Comparison of ENCODE assay signal across 13 cellular contexts in genomic region chr18:74264303-74265020, GRCh38. TPM values are rescaled to one million over a fixed set of nuclear protein-coding genes. Genes with fewer than 3 reads are reported as not detected.
DNase-seq lines count a peak whose midpoint lies in the region; ATAC-seq and TF ChIP-seq lines count a peak whose summit lies in the region.
"Had no signal": no experiment of that assay in that cellular context is flagged by ENCODE, and none has a peak within 500 bp of the region (broad histone marks: within the 10 kb centered on the region; RNA-seq: fewer than 3 reads in every experiment).

No MANE protein-coding gene starts in this region.

- peaks cover 6 to 38% (median 36%) of the 10 kb centered on the region in 4 donors for H3K36me3 ChIP-seq in liver (ENCODE audit: control insufficient read depth in 4 of 4, insufficient read depth in 3 of 4, low read depth in 1 of 4, low read length in 3 of 4)
- peaks cover 19% of the 10 kb centered on the region for H3K36me3 ChIP-seq in effector memory CD4-positive, alpha-beta T cell (ENCODE audit: control insufficient read depth, insufficient read depth, low read length)

- no peak for TF ChIP-seq CTCF in liver (IDR thresholded peaks at IDR 0.05; ENCODE audit: low read depth, low read length, missing input control)

- peaks cover under 1% of the 10 kb centered on the region for H3K4me1 Mint-ChIP-seq in activated T-cell treated with anti-CD3 and anti-CD28 coated beads, Interleukin-2, amount 50 U/mL, for 4 hours (ENCODE audit: low read depth)

- H3K4me3 Mint-ChIP-seq in activated T-cell treated with anti-CD3 and anti-CD28 coated beads, Interleukin-2, amount 50 U/mL, for 4 hours, result no peak overlapping the region

- H3K9me3 ChIP-seq in liver (ENCODE audit: control insufficient read depth in 4 of 4, low read length in 3 of 4), result no peaks in the 10 kb centered on the region
- no peaks in the 10 kb centered on the region for H3K9me3 ChIP-seq in effector memory CD4-positive, alpha-beta T cell (ENCODE audit: control insufficient read depth, low read length)

- H3K27me3 ChIP-seq in liver (ENCODE audit: control insufficient read depth in 4 of 4, insufficient read depth in 4 of 4, low read length in 3 of 4), result no peaks in the 10 kb centered on the region
- no peaks in the 10 kb centered on the region for H3K27me3 ChIP-seq in effector memory CD4-positive, alpha-beta T cell (replicated peaks; ENCODE audit: control insufficient read depth, insufficient read depth, low read length, poor library complexity, severe bottlenecking)

- WGBS in liver, result 71% methylated on average over 10 of the region's 10 CpGs

- H3K27ac ChIP-seq in liver (ENCODE audit: low read depth in 1 of 2, low read length in 2 of 2), result peak overlapping the region; percentile 34 to 69
- no peak overlapping the region for H3K27ac ChIP-seq in effector memory CD4-positive, alpha-beta T cell (ENCODE audit: insufficient read depth, low read length, poor library complexity, severe bottlenecking)
- H3K27ac ChIP-seq: 22Rv1 had no signal

- peaks cover 10 to 71% (median 46%) of the 10 kb centered on the region in 4 donors for H3K4me1 ChIP-seq in liver (ENCODE audit: control insufficient read depth in 4 of 4, insufficient read depth in 4 of 4, low read length in 3 of 4)
- no peaks in the 10 kb centered on the region for H3K4me1 ChIP-seq in effector memory CD4-positive, alpha-beta T cell (ENCODE audit: control insufficient read depth, insufficient read depth, low read length, poor library complexity, severe bottlenecking)

- no peaks in the 10 kb centered on the region for H3K9me3 Mint-ChIP-seq in activated T-cell treated with anti-CD3 and anti-CD28 coated beads, Interleukin-2, amount 50 U/mL, for 4 hours

- no peak overlapping the region for H3K4me3 ChIP-seq in liver (ENCODE audit: low read depth in 1 of 3, low read length in 3 of 3)
- H3K4me3 ChIP-seq in effector memory CD4-positive, alpha-beta T cell (ENCODE audit: insufficient read depth, low read depth, low read length, poor library complexity, severe bottlenecking), result no peak overlapping the region

- peaks cover 16% of the 10 kb centered on the region for H3K36me3 Mint-ChIP-seq in activated T-cell treated with anti-CD3 and anti-CD28 coated beads, Interleukin-2, amount 50 U/mL, for 4 hours (ENCODE audit: insufficient read depth)

- ATAC-seq in activated CD4-positive, CD25-positive, alpha-beta regulatory T cell treated with anti-CD3 and anti-CD28 coated beads, Interleukin-2, amount 50 U/mL, for 24 hours, result peak; percentile 55 to 75
- ATAC-seq in GM21381 (IDR thresholded peaks at IDR 0.05; ENCODE audit: unreplicated experiment), result peak; percentile 86
- ATAC-seq in HG03103 (IDR thresholded peaks at IDR 0.05; ENCODE audit: low read depth, unreplicated experiment), result peak; percentile 96
- no peak for ATAC-seq in activated T-cell treated with anti-CD3 and anti-CD28 coated beads, Interleukin-2, amount 50 U/mL, for 4 hours

- H3K9ac ChIP-seq in liver (ENCODE audit: low read depth in 1 of 2, low read length in 2 of 2), result no peak overlapping the region

- H3K27me3 Mint-ChIP-seq in activated T-cell treated with anti-CD3 and anti-CD28 coated beads, Interleukin-2, amount 50 U/mL, for 4 hours (ENCODE audit: low read depth), result no peaks in the 10 kb centered on the region

- DNase-seq in activated CD4-positive, CD25-positive, alpha-beta regulatory T cell treated with anti-CD3 and anti-CD28 coated beads, Interleukin-2, amount 50 U/mL, for 72 hours, result no peak
- no peak for DNase-seq in central memory CD4-positive, alpha-beta T cell
- DNase-seq in effector memory CD4-positive, alpha-beta T cell, result no peak
- no peak for DNase-seq in activated T-cell treated with anti-CD3 and anti-CD28 coated beads, Interleukin-2, amount 50 U/mL, for 4 hours
- DNase-seq: activated gamma-delta T cell, kidney had no signal

- no peak for TF ChIP-seq RAD21 in liver (IDR thresholded peaks at IDR 0.05)

TF ChIP-seq in liver, 16 proteins besides CTCF, POLR2A, EP300 and RAD21:
- TF ChIP-seq NR2F2 (IDR thresholded peaks at IDR 0.05), result no peak
- TF ChIP-seq RXRA (IDR thresholded peaks at IDR 0.05), result no peak
- no peak for TF ChIP-seq JUND (IDR thresholded peaks at IDR 0.05)
- no peak for TF ChIP-seq ZBTB33 (IDR thresholded peaks at IDR 0.05)
- TF ChIP-seq MAX (IDR thresholded peaks at IDR 0.05), result no peak
- no peak for TF ChIP-seq SP1 (IDR thresholded peaks at IDR 0.05)
- TF ChIP-seq HNF4A (conservative IDR thresholded peaks at IDR 0.05), result no peak
- no peak for TF ChIP-seq REST (IDR thresholded peaks at IDR 0.05)
- TF ChIP-seq EGR1 (IDR thresholded peaks at IDR 0.05; ENCODE audit: low read depth in 2 of 2), result no peak
- no peak for TF ChIP-seq ATF3 (IDR thresholded peaks at IDR 0.05)
- TF ChIP-seq TAF1 (conservative IDR thresholded peaks at IDR 0.05), result no peak
- no peak for TF ChIP-seq GABPA (IDR thresholded peaks at IDR 0.05 in 1 of 2, conservative IDR thresholded peaks at IDR 0.05 in 1 of 2)
- TF ChIP-seq HNF4G (IDR thresholded peaks at IDR 0.05), result no peak
- no peak for TF ChIP-seq FOXA2 (IDR thresholded peaks at IDR 0.05)
- TF ChIP-seq FOXA1 (IDR thresholded peaks at IDR 0.05), result no peak

RNA-seq across cellular contexts. Expression of gene CYB5A, which starts 27.3 kb away (rescaled TPM):
- 100 to 1,000 TPM; 277 to 605 TPM for total RNA-seq in liver
- polyA plus RNA-seq in liver, result 1,000 to 10,000 TPM; 1,639 to 2,022 TPM
- total RNA-seq in activated T-cell treated with anti-CD3 and anti-CD28 coated beads, Interleukin-2, amount 50 U/mL, for 4 hours, result 10 to 100 TPM; 40.6 to 46.5 (median 45.9) TPM
- total RNA-seq: G401 had no signal

RNA-seq across cellular contexts. Expression of gene C18orf63, which starts 51.2 kb away (rescaled TPM):
- total RNA-seq in liver, result not detected
- polyA plus RNA-seq in liver, result not detected
- total RNA-seq in activated T-cell treated with anti-CD3 and anti-CD28 coated beads, Interleukin-2, amount 50 U/mL, for 4 hours, result not detected
- total RNA-seq: G401, kidney, osteoblast had no signal

Comparison
In these comparisons a context has a peak if more than half of its experiments do, and no peak if none do; other contexts are left out.
1. ATAC-seq: peak in activated CD4-positive, CD25-positive, alpha-beta regulatory T cell treated with anti-CD3 and anti-CD28 coated beads, Interleukin-2, amount 50 U/mL, for 24 hours (2 of 2), GM21381 (single experiment) and HG03103 (single experiment); none in activated T-cell treated with anti-CD3 and anti-CD28 coated beads, Interleukin-2, amount 50 U/mL, for 4 hours (0 of 2).
2. RNA of gene CYB5A, which starts 27.3 kb away (total RNA-seq): 277 to 605 TPM in liver; 40.6 to 46.5 TPM in activated T-cell treated with anti-CD3 and anti-CD28 coated beads, Interleukin-2, amount 50 U/mL, for 4 hours; every median in the first group is over 4 times any median in the second.